ENCODE assay signal across 8 cellular contexts in the genomic region with DNA sequence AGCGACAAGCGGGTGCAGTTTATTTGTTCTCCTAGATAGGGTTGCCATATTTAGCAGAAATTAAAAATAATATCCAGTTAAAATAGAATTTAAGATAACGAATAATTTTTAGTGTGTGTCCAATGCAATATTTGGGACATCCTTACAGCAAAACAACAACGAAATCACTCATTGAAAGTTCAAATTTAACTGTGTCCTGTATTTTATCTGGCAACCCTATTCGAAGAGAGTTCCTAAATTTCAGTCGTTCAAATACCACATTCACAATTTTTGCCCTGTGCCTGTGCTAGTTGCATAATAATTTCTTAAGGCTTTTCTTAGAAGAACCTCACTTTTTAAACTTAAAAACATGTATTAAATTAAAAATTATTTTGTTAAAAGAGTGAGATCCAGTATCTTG. TPM values are rescaled to one million over a fixed set of nuclear protein-coding genes. Genes with fewer than 3 reads are reported as not detected.
DNase-seq lines count a peak whose midpoint lies in the region; ATAC-seq, FAIRE-seq and TF ChIP-seq lines count a peak whose summit lies in the region.

No MANE protein-coding gene starts in this region.

- intact Hi-C loops in activated CD4-positive, alpha-beta T cell treated with anti-CD3 and anti-CD28 coated beads, Interleukin-2, amount 10 ng/mL, durations not matched to agents 24 days and 14 days (cut with micrococcal nuclease), result loop anchor here (2.0 to 5.0 kb wide), 4 partner anchors 17 to 270 kb away; a partner anchor contains a TSS
- intact Hi-C loops in ascending aorta (cut with DNase I) (loop anchor here (2.0 to 10.0 kb wide), 8 partner anchors 55 to 693 kb away; a partner anchor contains a TSS), HepG2 (cut with micrococcal nuclease; ENCODE audit: unreplicated experiment) (loop anchor here (2.0 to 10.0 kb wide), 3 partner anchors 55 to 197 kb away; a partner anchor contains a TSS), testis (cut with DNase I; ENCODE audit: low total_unique reads) (no loop called here)

- TF ChIP-seq EP300 in HepG2 (IDR thresholded peaks at IDR 0.05; ENCODE audit: low read depth in 2 of 2, low read length in 2 of 2) (no peak), HepG2 (CRISPR knock-in tag; IDR thresholded peaks at IDR 0.05; ENCODE audit: borderline replicate concordance) (no peak)

- H3K4me1 ChIP-seq in ascending aorta (peaks cover 3 to 28% of the 10 kb centered on the region in 2 donors), HepG2 (ENCODE audit: insufficient read depth, low read length) (peaks cover 49% of the 10 kb centered on the region), testis (peaks cover 22% of the 10 kb centered on the region)

- H3K4me3 ChIP-seq in ascending aorta, result peak overlapping the region; percentile 76 to 83
- peak overlapping the region; percentile 76 to 91 (median 82) for H3K4me3 ChIP-seq in HepG2 (replicated peaks in 1 of 3; ENCODE audit: insufficient read depth in 1 of 3, low read depth in 2 of 3, low read length in 3 of 3)
- peak overlapping the region; percentile 84 to 90 for H3K4me3 ChIP-seq in testis

- H3K36me3 Mint-ChIP-seq in activated CD4-positive, alpha-beta T cell treated with anti-CD3 and anti-CD28 coated beads, Interleukin-2, amount 10 ng/mL, durations not matched to agents 24 days and 14 days (ENCODE audit: low read depth), result peaks cover 37% of the 10 kb centered on the region

- DNase-seq in activated CD4-positive, alpha-beta T cell treated with anti-CD3 and anti-CD28 coated beads, Interleukin-2, amount 10 ng/mL, durations not matched to agents 24 days and 14 days, result no peak
- no peak for DNase-seq in activated CD4-positive, alpha-beta T cell treated with anti-CD3 and anti-CD28 coated beads for 48 hours
- no peak for DNase-seq in ascending aorta (ENCODE audit: low spot score in 2 of 2)
- DNase-seq in HepG2 (ENCODE audit: low spot score), result no peak
- no peak for DNase-seq in testis
- no peak for DNase-seq in DMS79 treated with DMSO at 0.1 percent for 48 hours (lab: John Stamatoyannopoulos, UW)
- no peak for DNase-seq in NCI-H748 (lab: John Stamatoyannopoulos, UW; ENCODE audit: unreplicated experiment)

- peaks cover 4% of the 10 kb centered on the region; the same call in 1 of the 2 replicates for H4K20me1 ChIP-seq in HepG2 (ENCODE audit: insufficient read depth, low read length)

- peak overlapping the region; percentile 95 to 97 for H3K27ac ChIP-seq in ascending aorta
- H3K27ac ChIP-seq in HepG2 (ENCODE audit: extremely low read length, insufficient read depth, low read length), result peak overlapping the region; percentile 78
- peak overlapping the region; percentile 90 to 95 for H3K27ac ChIP-seq in testis

- BruUV-seq in HepG2 (replicated peaks; lab: Mats Ljungman, UMichigan), result TSS peak; percentile 77

- TF ChIP-seq POLR2A in HepG2 (IDR thresholded peaks at IDR 0.05; ENCODE audit: insufficient read depth in 1 of 2, low read depth in 2 of 2, low read length in 2 of 2), result no peak
- TF ChIP-seq POLR2A in testis (IDR thresholded peaks at IDR 0.05), result no peak

- in situ Hi-C loops in HepG2 (cut with HindIII; ENCODE audit: extremely low pct_ligation_motif_present, low pct_unique_long_range_greater_than_20kb), result no loop called here

- peaks cover 56% of the 10 kb centered on the region for H3K4me1 Mint-ChIP-seq in activated CD4-positive, alpha-beta T cell treated with anti-CD3 and anti-CD28 coated beads, Interleukin-2, amount 10 ng/mL, durations not matched to agents 24 days and 14 days

- no peaks in the 10 kb centered on the region for H3K27me3 Mint-ChIP-seq in activated CD4-positive, alpha-beta T cell treated with anti-CD3 and anti-CD28 coated beads, Interleukin-2, amount 10 ng/mL, durations not matched to agents 24 days and 14 days

- no peaks in the 10 kb centered on the region for H3K9me3 ChIP-seq in ascending aorta
- H3K9me3 ChIP-seq in HepG2 (ENCODE audit: low read length), result no peaks in the 10 kb centered on the region
- H3K9me3 ChIP-seq in testis, result no peaks in the 10 kb centered on the region

- WGBS in HepG2 (ENCODE audit: low lambda C conversion rate), result under 1% methylated on average over 6 of the region's 6 CpGs
- WGBS in testis, 2 donors, result 10 to 16% methylated on average over 6 of the region's 6 CpGs

- no peak for TF ChIP-seq RAD21 in HepG2 (CRISPR knock-in tag; IDR thresholded peaks at IDR 0.05)

- FAIRE-seq in HepG2 (lab: Jason Lieb, UNC), result no peak

- H3K4me3 Mint-ChIP-seq in activated CD4-positive, alpha-beta T cell treated with anti-CD3 and anti-CD28 coated beads, Interleukin-2, amount 10 ng/mL, durations not matched to agents 24 days and 14 days, result peak overlapping the region; percentile 93

- H3K9me3 Mint-ChIP-seq in activated CD4-positive, alpha-beta T cell treated with anti-CD3 and anti-CD28 coated beads, Interleukin-2, amount 10 ng/mL, durations not matched to agents 24 days and 14 days, result peaks cover 3% of the 10 kb centered on the region

- POLR2A ChIA-PET in HepG2 (lab: Yijun Ruan, JAX), result interaction anchor here (0.7 to 1.4 kb wide), 11 partner anchors 8 to 251 kb away, joined by 3 to 23 read pairs (median 5); a partner anchor contains a TSS

- H2AFZ ChIP-seq in HepG2 (ENCODE audit: low read length), result no peak overlapping the region

- H3K9ac ChIP-seq in HepG2 (ENCODE audit: insufficient read depth, low read depth, low read length), result peak overlapping the region; percentile 97

- peaks cover 0 to 6% of the 10 kb centered on the region in 2 donors for H3K36me3 ChIP-seq in ascending aorta
- peaks cover 3 to 12% of the 10 kb centered on the region in 2 experiments; a peak in 4 of 5 replicates for H3K36me3 ChIP-seq in HepG2 (replicated peaks in 1 of 2; ENCODE audit: control insufficient read depth in 1 of 2, insufficient read depth in 2 of 2, low read length in 2 of 2)
- H3K36me3 ChIP-seq in testis (ENCODE audit: low read depth, missing control alignments), result no peaks in the 10 kb centered on the region

- peak overlapping the region; percentile 96 for H3K27ac Mint-ChIP-seq in activated CD4-positive, alpha-beta T cell treated with anti-CD3 and anti-CD28 coated beads, Interleukin-2, amount 10 ng/mL, durations not matched to agents 24 days and 14 days

- H3K79me2 ChIP-seq in HepG2 (ENCODE audit: insufficient read depth, low read length), result peaks cover 52% of the 10 kb centered on the region

- H3K27me3 ChIP-seq in ascending aorta (no peaks in the 10 kb centered on the region), HepG2 (ENCODE audit: control insufficient read depth in 1 of 2, insufficient read depth in 2 of 2, low read length in 2 of 2) (peaks cover 0 to 5% of the 10 kb centered on the region in 2 experiments; a peak in 2 of 5 replicates), testis (no peaks in the 10 kb centered on the region)

- peak overlapping the region; percentile 86 for H3K4me2 ChIP-seq in HepG2 (ENCODE audit: low read depth, low read length)

- no peak for TF ChIP-seq CTCF in ascending aorta (IDR thresholded peaks at IDR 0.05)
- TF ChIP-seq CTCF in HepG2 (CRISPR knock-in tag; IDR thresholded peaks at IDR 0.05), result no peak
- no peak for TF ChIP-seq CTCF in testis (IDR thresholded peaks at IDR 0.05)

- ATAC-seq in HepG2 (no peak), HG02610 (IDR thresholded peaks at IDR 0.05; ENCODE audit: unreplicated experiment) (no peak)

- CTCF ChIA-PET in HepG2 (lab: Yijun Ruan, JAX; ENCODE audit: low intra/inter-chr PET ratio, low total read pairs), result no interaction called here

RNA-seq across cellular contexts. Expression of a gene that starts 0.7 kb away (rescaled TPM):
- total RNA-seq in activated CD4-positive, alpha-beta T cell treated with anti-CD3 and anti-CD28 coated beads, Interleukin-2, amount 10 ng/mL, durations not matched to agents 24 days and 14 days, result 88.9 and 94.9 TPM in 2 replicates
- total RNA-seq in ascending aorta (79.7 TPM), HepG2 (2016; rRNA removed; fragmentation: Illumina TruSeq; extraction: Trizol) (105 and 130 TPM in 2 replicates), testis (10 to 100 TPM; 91.0 to 93.9 TPM)
- total RNA-seq in HepG2 (2016; cell fraction: cytosol; rRNA removed; fragmentation: Illumina TruSeq; extraction: Trizol; ENCODE audit: low read depth), result 22.6 and 22.7 TPM in 2 replicates
- 106 and 144 TPM in 2 replicates for total RNA-seq in HepG2 (2016; cell fraction: insoluble cytoplasmic fraction; rRNA removed; fragmentation: Illumina TruSeq; extraction: Trizol)
- 48.1 and 55.5 TPM in 2 replicates for total RNA-seq in HepG2 (2016; cell fraction: membrane; rRNA removed; fragmentation: Illumina TruSeq; extraction: Trizol)
- total RNA-seq in HepG2 (2016; cell fraction: nucleus; rRNA removed; fragmentation: Illumina TruSeq; extraction: Trizol), result 47.4 and 51.2 TPM in 2 replicates
- polyA plus RNA-seq in HepG2 (2011; rRNA removed) (124 and 137 TPM in 2 replicates), testis (ENCODE audit: insufficient read depth, low read depth, low replicate concordance) (87.7 TPM)
- 118 and 121 TPM in 2 replicates for polyA plus RNA-seq in HepG2 (2011; cell fraction: cytosol; rRNA removed)
- 36.3 and 40.1 TPM in 2 replicates for polyA plus RNA-seq in HepG2 (2011; cell fraction: nucleus; rRNA removed)
- polyA plus RNA-seq in HepG2 (2012), result 107 and 124 TPM in 2 replicates
- 26.7 and 29.0 TPM in 2 replicates for polyA plus RNA-seq in HepG2 (2016; cell fraction: cytosol; fragmentation: Illumina TruSeq; extraction: Trizol; ENCODE audit: low read depth)
- polyA plus RNA-seq in HepG2 (2016; cell fraction: insoluble cytoplasmic fraction; fragmentation: Illumina TruSeq; extraction: Trizol; ENCODE audit: low read depth), result 184 and 199 TPM in 2 replicates
- 57.6 and 62.2 TPM in 2 replicates for polyA plus RNA-seq in HepG2 (2016; cell fraction: membrane; fragmentation: Illumina TruSeq; extraction: Trizol; ENCODE audit: low read depth)
- polyA plus RNA-seq in HepG2 (2016; cell fraction: nucleus; fragmentation: Illumina TruSeq; extraction: Trizol; ENCODE audit: insufficient read depth, low read depth), result 105 and 115 TPM in 2 replicates
- polyA minus RNA-seq in HepG2 (2011; rRNA and poly(A)+ RNA removed; ENCODE audit: low replicate concordance), result 25.9 and 35.0 TPM in 2 replicates
- polyA minus RNA-seq in HepG2 (2011; cell fraction: cytosol; rRNA and poly(A)+ RNA removed), result 23.1 and 30.6 TPM in 2 replicates
- 23.6 and 37.7 TPM in 2 replicates for polyA minus RNA-seq in HepG2 (2011; cell fraction: nucleus; rRNA and poly(A)+ RNA removed)

RNA-seq across cellular contexts. Expression of a gene that starts 34.5 kb away (rescaled TPM):
- total RNA-seq in activated CD4-positive, alpha-beta T cell treated with anti-CD3 and anti-CD28 coated beads, Interleukin-2, amount 10 ng/mL, durations not matched to agents 24 days and 14 days, result not detected in 2 replicates
- total RNA-seq in ascending aorta, result 134 TPM
- total RNA-seq in HepG2 (2016; rRNA removed; fragmentation: Illumina TruSeq; extraction: Trizol), result 0.13 and 0.14 TPM in 2 replicates
- not detected in 2 replicates for total RNA-seq in HepG2 (2016; cell fraction: cytosol; rRNA removed; fragmentation: Illumina TruSeq; extraction: Trizol; ENCODE audit: low read depth)
- total RNA-seq in HepG2 (2016; cell fraction: insoluble cytoplasmic fraction; rRNA removed; fragmentation: Illumina TruSeq; extraction: Trizol), result 0.06 and 0.43 TPM in 2 replicates
- total RNA-seq in HepG2 (2016; cell fraction: membrane; rRNA removed; fragmentation: Illumina TruSeq; extraction: Trizol), result 0.15 TPM in 1 of 2 replicates, not detected in the other
- total RNA-seq in HepG2 (2016; cell fraction: nucleus; rRNA removed; fragmentation: Illumina TruSeq; extraction: Trizol), result 0.28 TPM in 1 of 2 replicates, not detected in the other
- polyA plus RNA-seq in HepG2 (2011; rRNA removed), result not detected in 2 replicates
- polyA plus RNA-seq in HepG2 (2011; cell fraction: cytosol; rRNA removed), result 0.04 and 0.05 TPM in 2 replicates
- not detected in 2 replicates for polyA plus RNA-seq in HepG2 (2011; cell fraction: nucleus; rRNA removed)
- 0.12 TPM in 1 of 2 replicates, not detected in the other for polyA plus RNA-seq in HepG2 (2012)
- 0.11 and 0.15 TPM in 2 replicates for polyA plus RNA-seq in HepG2 (2016; cell fraction: cytosol; fragmentation: Illumina TruSeq; extraction: Trizol; ENCODE audit: low read depth)
- polyA plus RNA-seq in HepG2 (2016; cell fraction: insoluble cytoplasmic fraction; fragmentation: Illumina TruSeq; extraction: Trizol; ENCODE audit: low read depth), result 0.32 and 0.35 TPM in 2 replicates
- polyA plus RNA-seq in HepG2 (2016; cell fraction: membrane; fragmentation: Illumina TruSeq; extraction: Trizol; ENCODE audit: low read depth), result not detected in 2 replicates
- polyA plus RNA-seq in HepG2 (2016; cell fraction: nucleus; fragmentation: Illumina TruSeq; extraction: Trizol; ENCODE audit: insufficient read depth, low read depth), result 0.45 and 0.98 TPM in 2 replicates
- 0.28 TPM in 1 of 2 replicates, not detected in the other for polyA minus RNA-seq in HepG2 (2011; rRNA and poly(A)+ RNA removed; ENCODE audit: low replicate concordance)
- not detected in 2 replicates for polyA minus RNA-seq in HepG2 (2011; cell fraction: cytosol; rRNA and poly(A)+ RNA removed)
- polyA minus RNA-seq in HepG2 (2011; cell fraction: nucleus; rRNA and poly(A)+ RNA removed), result not detected in 2 replicates
- total RNA-seq in testis, result 1 to 10 TPM; 1.3 to 2.7 TPM
- 93.4 TPM for polyA plus RNA-seq in testis (ENCODE audit: insufficient read depth, low read depth, low replicate concordance)

RNA-seq across cellular contexts. Expression of a gene that starts 57.4 kb away (rescaled TPM):
- 20.7 and 22.0 TPM in 2 replicates for total RNA-seq in activated CD4-positive, alpha-beta T cell treated with anti-CD3 and anti-CD28 coated beads, Interleukin-2, amount 10 ng/mL, durations not matched to agents 24 days and 14 days
- 22.7 TPM for total RNA-seq in ascending aorta
- total RNA-seq in HepG2 (2016; rRNA removed; fragmentation: Illumina TruSeq; extraction: Trizol), result 6.8 TPM in 2 replicates
- total RNA-seq in HepG2 (2016; cell fraction: cytosol; rRNA removed; fragmentation: Illumina TruSeq; extraction: Trizol; ENCODE audit: low read depth), result 0.71 and 1.2 TPM in 2 replicates
- total RNA-seq in HepG2 (2016; cell fraction: insoluble cytoplasmic fraction; rRNA removed; fragmentation: Illumina TruSeq; extraction: Trizol), result 6.1 and 7.2 TPM in 2 replicates
- 2.4 and 2.7 TPM in 2 replicates for total RNA-seq in HepG2 (2016; cell fraction: membrane; rRNA removed; fragmentation: Illumina TruSeq; extraction: Trizol)
- total RNA-seq in HepG2 (2016; cell fraction: nucleus; rRNA removed; fragmentation: Illumina TruSeq; extraction: Trizol), result 12.1 and 16.6 TPM in 2 replicates
- polyA plus RNA-seq in HepG2 (2011; rRNA removed), result 4.3 and 4.7 TPM in 2 replicates
- polyA plus RNA-seq in HepG2 (2011; cell fraction: cytosol; rRNA removed), result 1.7 and 2.0 TPM in 2 replicates
- polyA plus RNA-seq in HepG2 (2011; cell fraction: nucleus; rRNA removed), result 19.7 and 21.9 TPM in 2 replicates
- polyA plus RNA-seq in HepG2 (2012), result 6.0 and 7.3 TPM in 2 replicates
- polyA plus RNA-seq in HepG2 (2016; cell fraction: cytosol; fragmentation: Illumina TruSeq; extraction: Trizol; ENCODE audit: low read depth), result 0.26 and 0.32 TPM in 2 replicates
- 4.5 and 5.7 TPM in 2 replicates for polyA plus RNA-seq in HepG2 (2016; cell fraction: insoluble cytoplasmic fraction; fragmentation: Illumina TruSeq; extraction: Trizol; ENCODE audit: low read depth)
- polyA plus RNA-seq in HepG2 (2016; cell fraction: membrane; fragmentation: Illumina TruSeq; extraction: Trizol; ENCODE audit: low read depth), result 0.63 and 0.87 TPM in 2 replicates
- polyA plus RNA-seq in HepG2 (2016; cell fraction: nucleus; fragmentation: Illumina TruSeq; extraction: Trizol; ENCODE audit: insufficient read depth, low read depth), result 24.0 and 27.9 TPM in 2 replicates
- polyA minus RNA-seq in HepG2 (2011; rRNA and poly(A)+ RNA removed; ENCODE audit: low replicate concordance), result 7.6 and 10.7 TPM in 2 replicates
- 3.4 and 4.2 TPM in 2 replicates for polyA minus RNA-seq in HepG2 (2011; cell fraction: cytosol; rRNA and poly(A)+ RNA removed)
- polyA minus RNA-seq in HepG2 (2011; cell fraction: nucleus; rRNA and poly(A)+ RNA removed), result 14.0 and 14.5 TPM in 2 replicates
- total RNA-seq in testis, result 10 to 100 TPM in 1 of 2 donors, 1 to 10 TPM in 1; 9.7 to 12.2 TPM
- polyA plus RNA-seq in testis (ENCODE audit: insufficient read depth, low read depth, low replicate concordance), result 4.3 TPM

Comparison
In these comparisons a context has a peak if more than half of its experiments do, and no peak if none do; other contexts are left out.
1. RNA of a gene that starts 34.5 kb away (total RNA-seq): 134 TPM in ascending aorta (single experiment); 1.3 to 2.7 TPM in testis, not detected in activated CD4-positive, alpha-beta T cell treated with anti-CD3 and anti-CD28 coated beads, Interleukin-2, amount 10 ng/mL, durations not matched to agents 24 days and 14 days and 0.06 to 0.43 TPM in HepG2; every median in the first group is over 10 times any median in the second.
2. Peak in every context shown above with its lines, with median percentiles within 50 percentile points of each other: H3K27ac ChIP-seq and H3K4me3 ChIP-seq.